In the genomic region with DNA sequence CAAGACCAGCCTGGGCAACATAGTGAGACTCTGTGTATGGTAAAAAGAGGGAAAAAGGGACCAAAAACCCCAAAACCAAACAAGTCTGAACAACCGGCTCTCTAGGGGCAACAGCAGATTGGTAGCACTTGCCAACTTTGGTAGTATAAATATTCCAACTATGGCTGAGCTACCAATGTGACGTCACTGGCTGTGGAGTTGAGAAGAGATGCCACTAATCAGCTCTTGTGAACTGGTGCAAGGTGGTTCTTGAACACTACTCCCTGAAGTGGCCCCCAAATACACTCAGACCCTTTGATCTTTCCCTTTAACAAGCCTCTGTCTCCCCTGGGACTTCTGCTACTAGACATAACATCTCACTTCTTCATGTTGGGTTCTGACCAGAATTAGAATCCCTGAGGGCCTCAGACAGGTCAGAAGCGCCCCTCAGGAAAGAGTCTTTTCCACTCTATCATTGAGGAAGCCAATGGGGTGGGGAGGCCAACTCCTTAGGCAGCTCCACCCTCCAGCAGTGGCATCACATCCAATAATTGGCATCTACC, we compare ENCODE assay signal across 14 cellular contexts. TPM values are rescaled to one million over a fixed set of nuclear protein-coding genes. Genes with fewer than 3 reads are reported as not detected.
DNase-seq lines count a peak whose midpoint lies in the region; ATAC-seq and TF ChIP-seq lines count a peak whose summit lies in the region.
"Had no signal": no experiment of that assay in that cellular context is flagged by ENCODE, and none has a peak within 500 bp of the region (broad histone marks: within the 10 kb centered on the region; RNA-seq: fewer than 3 reads in every experiment).

No MANE protein-coding gene starts in this region.

- ATAC-seq in right cardiac atrium (no peak), left cardiac atrium (no peak), natural killer cell (no peak)
- ATAC-seq in stimulated activated effector memory CD8-positive, alpha-beta T cell treated with anti-CD3 and anti-CD28 coated beads, Interleukin-12 subunit alpha, Interleukin-12 subunit beta, amount 100 ng/mL, for 72 hours = no peak

- 64% methylated on average over 3 of the region's 3 CpGs for WGBS in right cardiac atrium

- H3K4me1 Mint-ChIP-seq in natural killer cell = peaks cover 8 to 12% of the 10 kb centered on the region in 2 donors
- peaks cover 6% of the 10 kb centered on the region for H3K4me1 Mint-ChIP-seq in stimulated activated effector memory CD8-positive, alpha-beta T cell treated with anti-CD3 and anti-CD28 coated beads, Interleukin-12 subunit alpha, Interleukin-12 subunit beta, amount 100 ng/mL, for 72 hours

- peaks cover 0 to 9% of the 10 kb centered on the region in 2 donors for H3K36me3 ChIP-seq in ascending aorta

- H3K4me1 ChIP-seq in right cardiac atrium (ENCODE audit: control insufficient read depth, insufficient read depth, low read length) = peaks cover 26% of the 10 kb centered on the region
- peaks cover 22 to 58% of the 10 kb centered on the region in 2 donors for H3K4me1 ChIP-seq in ascending aorta

- TF ChIP-seq CTCF in ascending aorta (IDR thresholded peaks at IDR 0.05) (no peak), natural killer cell (IDR thresholded peaks at IDR 0.05) (no peak)

- H3K27me3 Mint-ChIP-seq in natural killer cell (ENCODE audit: low read depth in 2 of 2) = peaks cover 0 to 2% of the 10 kb centered on the region in 2 donors
- H3K27me3 Mint-ChIP-seq: type B pancreatic cell had no signal

- no peak overlapping the region for H3K4me3 Mint-ChIP-seq in natural killer cell
- H3K4me3 Mint-ChIP-seq in stimulated activated effector memory CD8-positive, alpha-beta T cell treated with anti-CD3 and anti-CD28 coated beads, Interleukin-12 subunit alpha, Interleukin-12 subunit beta, amount 100 ng/mL, for 72 hours = no peak overlapping the region
- H3K4me3 Mint-ChIP-seq: type B pancreatic cell had no signal

- H3K9me3 Mint-ChIP-seq in natural killer cell = no peaks in the 10 kb centered on the region
- H3K9me3 Mint-ChIP-seq in stimulated activated effector memory CD8-positive, alpha-beta T cell treated with anti-CD3 and anti-CD28 coated beads, Interleukin-12 subunit alpha, Interleukin-12 subunit beta, amount 100 ng/mL, for 72 hours = no peaks in the 10 kb centered on the region
- H3K9me3 Mint-ChIP-seq: type B pancreatic cell had no signal

- H3K27ac ChIP-seq in right cardiac atrium (ENCODE audit: low read length) = peak overlapping the region; percentile 84
- peak overlapping the region; percentile 75 to 79 for H3K27ac ChIP-seq in ascending aorta
- H3K27ac ChIP-seq: SK-N-MC had no signal

- H3K27me3 ChIP-seq in right cardiac atrium (ENCODE audit: control insufficient read depth, insufficient read depth) (no peaks in the 10 kb centered on the region), ascending aorta (no peaks in the 10 kb centered on the region)

- H3K4me3 ChIP-seq in right cardiac atrium (ENCODE audit: low read length) (no peak overlapping the region), ascending aorta (no peak overlapping the region)
- H3K4me3 ChIP-seq: SK-N-MC had no signal

- H3K9me3 ChIP-seq in right cardiac atrium (ENCODE audit: control insufficient read depth, low read length) = no peaks in the 10 kb centered on the region
- H3K9me3 ChIP-seq in ascending aorta = no peaks in the 10 kb centered on the region

- peak overlapping the region; percentile 65 to 76 for H3K27ac Mint-ChIP-seq in natural killer cell
- H3K27ac Mint-ChIP-seq in stimulated activated effector memory CD8-positive, alpha-beta T cell treated with anti-CD3 and anti-CD28 coated beads, Interleukin-12 subunit alpha, Interleukin-12 subunit beta, amount 100 ng/mL, for 72 hours = no peak overlapping the region
- H3K27ac Mint-ChIP-seq: type B pancreatic cell had no signal

- DNase-seq in right cardiac atrium (no peak), left cardiac atrium (no peak), ascending aorta (ENCODE audit: low spot score in 2 of 2) (no peak), natural killer cell (no peak), NCI-H226 (no peak), cortex of kidney (lab: John Stamatoyannopoulos, UW) (no peak)
- DNase-seq in stimulated activated effector memory CD8-positive, alpha-beta T cell treated with anti-CD3 and anti-CD28 coated beads, Interleukin-12 subunit alpha, Interleukin-12 subunit beta, amount 100 ng/mL, for 72 hours (ENCODE audit: low spot score in 2 of 2) = no peak
- no peak for DNase-seq in activated CD8-positive, alpha-beta memory T cell treated with anti-CD3 and anti-CD28 coated beads, Interleukin-2, amount 50 U/mL, for 48 hours
- DNase-seq: ACHN; activated T-cell treated with anti-CD3 and anti-CD28 coated beads, Interleukin-2, amount 50 U/mL, for 1 hour; NCI-H1436 treated with DMSO at 0.1 percent for 48 hours; NCI-H748 treated with DMSO at 0.1 percent for 48 hours had no signal

- intact Hi-C loops in right cardiac atrium (cut with DNase I) = no loop called here
- intact Hi-C loops in left cardiac atrium (cut with DNase I) = no loop called here
- intact Hi-C loops in ascending aorta (cut with DNase I) = loop anchor here (1.0 to 2.0 kb wide), 5 partner anchors 11 to 79 kb away; a partner anchor contains a TSS
- intact Hi-C loops in natural killer cell (cut with micrococcal nuclease) = no loop called here

- no peaks in the 10 kb centered on the region for H3K36me3 Mint-ChIP-seq in natural killer cell
- no peaks in the 10 kb centered on the region for H3K36me3 Mint-ChIP-seq in stimulated activated effector memory CD8-positive, alpha-beta T cell treated with anti-CD3 and anti-CD28 coated beads, Interleukin-12 subunit alpha, Interleukin-12 subunit beta, amount 100 ng/mL, for 72 hours

RNA-seq across cellular contexts. Expression of a gene that starts 49.1 kb away (rescaled TPM):
- 100 to 1,000 TPM; 519 to 805 (median 620) TPM for total RNA-seq in right cardiac atrium
- 1,811 TPM for polyA plus RNA-seq in right cardiac atrium
- total RNA-seq in left cardiac atrium = 100 to 1,000 TPM; 577 to 727 TPM
- 789 TPM for total RNA-seq in ascending aorta
- total RNA-seq in natural killer cell = 1,000 to 10,000 TPM in 1 of 3 donors, 100 to 1,000 TPM in 2; 672 to 1,208 (median 807) TPM

RNA-seq across cellular contexts. Expression of a gene that starts 49.3 kb away (rescaled TPM):
- 1 to 10 TPM; 2.0 to 3.6 (median 2.9) TPM for total RNA-seq in right cardiac atrium
- polyA plus RNA-seq in right cardiac atrium = 1.6 TPM
- total RNA-seq in left cardiac atrium = 1 to 10 TPM; 2.3 to 3.2 TPM
- total RNA-seq in ascending aorta = 3.9 TPM
- 10 to 100 TPM; 13.7 to 24.4 (median 14.3) TPM for total RNA-seq in natural killer cell
